ENCODE assay signal across 8 cellular contexts in the genomic region with DNA sequence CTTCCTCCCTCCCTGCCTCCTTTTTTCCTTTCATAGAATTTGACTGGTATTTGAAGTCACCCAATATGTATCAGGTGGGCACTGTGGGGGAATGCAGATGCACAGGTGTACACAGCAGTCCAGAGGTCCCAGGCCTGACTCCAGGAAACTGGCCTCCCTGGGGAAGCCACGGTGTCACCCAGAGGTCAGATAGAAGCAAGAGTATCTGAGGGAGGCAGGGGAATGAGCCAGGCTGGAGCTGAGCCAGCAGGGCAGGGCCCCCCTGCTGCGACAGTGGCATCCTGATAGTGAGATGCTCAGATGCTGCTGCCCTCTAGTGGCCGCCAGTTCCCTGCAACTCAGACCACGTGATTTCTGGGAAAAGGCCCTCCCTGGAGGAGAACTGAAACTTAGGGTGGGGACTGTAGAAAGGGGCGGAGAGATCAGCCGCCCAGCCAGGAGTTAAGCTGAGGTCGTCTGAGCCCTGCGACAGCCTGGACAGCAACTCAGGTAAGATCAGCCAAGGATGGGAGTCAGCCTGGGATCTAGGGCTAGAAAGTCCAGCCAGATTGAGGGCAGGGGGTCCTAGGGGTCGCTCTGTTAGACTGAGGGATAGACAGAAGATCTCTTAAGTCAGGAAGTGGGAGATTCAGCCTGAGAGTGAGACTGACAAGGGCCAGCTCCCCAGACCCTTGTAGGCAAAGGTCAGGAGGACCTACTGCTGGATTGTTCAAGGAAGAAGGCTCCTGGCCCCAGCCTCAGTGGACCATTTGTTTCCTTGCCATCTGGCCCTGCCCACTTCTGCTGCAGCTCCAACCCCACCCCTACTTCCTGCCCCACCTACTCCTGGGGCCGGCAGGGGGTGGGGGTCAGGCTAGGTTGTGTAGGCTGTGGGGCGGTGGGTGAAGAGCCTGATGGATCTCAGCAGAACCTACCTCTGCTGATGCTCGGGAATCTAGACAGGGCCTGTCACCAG. TPM values are rescaled to one million over a fixed set of nuclear protein-coding genes. Genes with fewer than 3 reads are reported as not detected.
DNase-seq lines count a peak whose midpoint lies in the region; ATAC-seq and TF ChIP-seq lines count a peak whose summit lies in the region.

A gene with protein sequence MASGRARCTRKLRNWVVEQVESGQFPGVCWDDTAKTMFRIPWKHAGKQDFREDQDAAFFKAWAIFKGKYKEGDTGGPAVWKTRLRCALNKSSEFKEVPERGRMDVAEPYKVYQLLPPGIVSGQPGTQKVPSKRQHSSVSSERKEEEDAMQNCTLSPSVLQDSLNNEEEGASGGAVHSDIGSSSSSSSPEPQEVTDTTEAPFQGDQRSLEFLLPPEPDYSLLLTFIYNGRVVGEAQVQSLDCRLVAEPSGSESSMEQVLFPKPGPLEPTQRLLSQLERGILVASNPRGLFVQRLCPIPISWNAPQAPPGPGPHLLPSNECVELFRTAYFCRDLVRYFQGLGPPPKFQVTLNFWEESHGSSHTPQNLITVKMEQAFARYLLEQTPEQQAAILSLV (plus strand): TSS at position 416 of the 955 bp plus-strand sequence. CDS start 880 bp downstream, outside the sequence.

- no peaks in the 10 kb centered on the region for H4K20me1 ChIP-seq in PC-9 (ENCODE audit: insufficient read depth)

- no peak within 1 kb of the TSS for H3K27ac ChIP-seq in PC-9

- no peaks in the 10 kb centered on the region; the same call in 1 of the 2 replicates for H3K36me3 ChIP-seq in PC-9 (ENCODE audit: low read depth)
- peaks cover 58% of the 10 kb centered on the region for H3K36me3 ChIP-seq in mucosa of stomach (ENCODE audit: control insufficient read depth, insufficient read depth, low read length)

- no peaks in the 10 kb centered on the region for H3K79me2 ChIP-seq in PC-9 (ENCODE audit: low read depth)

- H2AFZ ChIP-seq in PC-9, result no peak within 1 kb of the TSS

- CTCF ChIA-PET in PC-9 (lab: Charles Lee), result interaction anchor here (0.5 to 1.2 kb wide), 12 partner anchors 10 to 613 kb away, joined by 3 to 13 read pairs (median 4); partner anchors contain the start of genes DCAF11, EMC9, IPO4 and NRL

- H3K4me1 ChIP-seq in PC-9 (replicated peaks; ENCODE audit: insufficient read depth) (peaks cover 13% of the 10 kb centered on the region), mucosa of stomach (ENCODE audit: control insufficient read depth, insufficient read depth, low read length) (peaks cover 27% of the 10 kb centered on the region)

- intact Hi-C loops in PC-9 (cut with micrococcal nuclease; ENCODE audit: unreplicated experiment), result loop anchor here (1.0 to 5.0 kb wide), 4 partner anchors 27 to 102 kb away; partner anchors contain the start of genes CHMP4A, IPO4 and PCK2

- H3K9ac ChIP-seq in mucosa of stomach (ENCODE audit: low read length), result peak within 1 kb of the TSS; percentile 97

- TF ChIP-seq POLR2A in erythroblast (IDR thresholded peaks at IDR 0.05; ENCODE audit: low read length), result peak; percentile 88

- peak; percentile 62 for ATAC-seq in GM21717 (IDR thresholded peaks at IDR 0.05; ENCODE audit: unreplicated experiment)

- DNase-seq in DMS79 treated with DMSO at 0.1 percent for 48 hours (lab: John Stamatoyannopoulos, UW) (peak; percentile 99), KBM-7 (peak; percentile 99), PC-9 (peak; percentile 82 to 95), erythroblast (lab: John Stamatoyannopoulos, UW) (peak; percentile 99 to 100)
- peak; percentile 98 for DNase-seq in activated T-cell treated with anti-CD3 and anti-CD28 coated beads, Interleukin-2, amount 50 U/mL, for 1 hour
- DNase-seq in stimulated activated CD8-positive, alpha-beta memory T cell treated with anti-CD3 and anti-CD28 coated beads, Interleukin-7, amount 100 ng/mL, for 1 hour (ENCODE audit: low read depth in 2 of 2), result peak; percentile 98 to 99

- H3K4me2 ChIP-seq in PC-9, result peak within 1 kb of the TSS; percentile 76

- H3K4me3 ChIP-seq in PC-9 (peak within 1 kb of the TSS; percentile 41; the same call in 1 of the 2 replicates), mucosa of stomach (ENCODE audit: low read length) (peak within 1 kb of the TSS; percentile 98)

- POLR2A ChIA-PET in PC-9 (lab: Charles Lee; ENCODE audit: unreplicated experiment), result interaction anchor here (0.5 to 0.8 kb wide), 5 partner anchors 20 to 52 kb away, joined by 3 to 5 read pairs (median 3); partner anchors contain the start of genes CHMP4A and EMC9

- peak; percentile 88 for TF ChIP-seq CTCF in PC-9 (conservative IDR thresholded peaks at IDR 0.05)

- H3K27me3 ChIP-seq in PC-9 (ENCODE audit: insufficient read depth, low read depth) (no peaks in the 10 kb centered on the region), mucosa of stomach (ENCODE audit: control insufficient read depth, insufficient read depth, low read length) (no peaks in the 10 kb centered on the region)

- H3F3A ChIP-seq in PC-9 (ENCODE audit: insufficient read depth, low read depth), result no peaks in the 10 kb centered on the region; the same call in 1 of the 2 replicates

- in situ Hi-C loops in KBM-7 (cut with MboI; ENCODE audit: low pct_unique_long_range_greater_than_20kb, low sequenced_read_pairs), result no loop called here

- no peaks in the 10 kb centered on the region for H3K9me2 ChIP-seq in PC-9 (ENCODE audit: insufficient read depth)

- H3K9me3 ChIP-seq in PC-9 (ENCODE audit: insufficient read depth, low read depth) (no peaks in the 10 kb centered on the region), mucosa of stomach (ENCODE audit: control insufficient read depth, low read length) (no peaks in the 10 kb centered on the region)

- no TSS peak for BruUV-seq in PC-9 (replicated peaks; lab: Mats Ljungman, UMichigan)

RNA-seq across cellular contexts. Expression of the gene that starts here (rescaled TPM):
- total RNA-seq in PC-9 (2021), result 18.8 and 21.4 TPM in 2 replicates
